ENCODE assay signal across 17 cellular contexts in genomic region chr12:92535961-92536360, GRCh38.
DNase-seq lines count a peak whose midpoint lies in the region; ATAC-seq, FAIRE-seq and TF ChIP-seq lines count a peak whose summit lies in the region.
"Had no signal": no experiment of that assay in that cellular context is flagged by ENCODE, and none has a peak within 500 bp of the region (broad histone marks: within the 10 kb centered on the region; RNA-seq: fewer than 3 reads in every experiment).

No MANE protein-coding gene starts in this region.

- intact Hi-C loops in spleen (cut with DNase I; ENCODE audit: low total_unique reads) (no loop called here), HepG2 (cut with micrococcal nuclease; ENCODE audit: unreplicated experiment) (no loop called here)

- peak overlapping the region; percentile 6 for H3K27ac Mint-ChIP-seq in activated naive CD8-positive, alpha-beta T cell treated with anti-CD3 and anti-CD28 coated beads, Interleukin-2, amount 10 ng/mL, durations not matched to agents 7 days and 5 days
- no peak overlapping the region for H3K27ac Mint-ChIP-seq in activated naive CD8-positive, alpha-beta T cell treated with anti-CD3 and anti-CD28 coated beads for 36 hours
- peak overlapping the region; percentile 30 for H3K27ac Mint-ChIP-seq in mesothelial cell of epicardium
- H3K27ac Mint-ChIP-seq in stimulated activated memory B cell treated with anti-CD40 and anti-IgM and Interleukin-4, amounts not matched to agents 10 μg/mL and 1 μg/mL and 100 μg/mL, for 72 hours: peak overlapping the region; percentile 71
- H3K27ac Mint-ChIP-seq: B cell had no signal

- H3K9ac ChIP-seq in HepG2 (ENCODE audit: insufficient read depth, low read depth, low read length): no peak overlapping the region

- TF ChIP-seq POLR2A in spleen (IDR thresholded peaks at IDR 0.05) (no peak), HepG2 (IDR thresholded peaks at IDR 0.05; ENCODE audit: insufficient read depth in 1 of 2, low read depth in 2 of 2, low read length in 2 of 2) (no peak)

- TF ChIP-seq CTCF in mesothelial cell of epicardium (IDR thresholded peaks at IDR 0.05; ENCODE audit: unreplicated experiment) (no peak), spleen (IDR thresholded peaks at IDR 0.05 in 8 of 11, conservative IDR thresholded peaks at IDR 0.05 in 3 of 11) (no peak), HepG2 (CRISPR knock-in tag; IDR thresholded peaks at IDR 0.05) (no peak)

- H3K9me3 ChIP-seq in spleen (no peaks in the 10 kb centered on the region), HepG2 (ENCODE audit: low read length) (no peaks in the 10 kb centered on the region)

- CTCF ChIA-PET in HepG2 (lab: Yijun Ruan, JAX; ENCODE audit: low intra/inter-chr PET ratio, low total read pairs): no interaction called here

- H3K4me3 Mint-ChIP-seq in activated naive CD8-positive, alpha-beta T cell treated with anti-CD3 and anti-CD28 coated beads, Interleukin-2, amount 10 ng/mL, durations not matched to agents 7 days and 5 days: no peak overlapping the region
- no peak overlapping the region for H3K4me3 Mint-ChIP-seq in activated naive CD8-positive, alpha-beta T cell treated with anti-CD3 and anti-CD28 coated beads for 36 hours
- no peak overlapping the region for H3K4me3 Mint-ChIP-seq in mesothelial cell of epicardium
- H3K4me3 Mint-ChIP-seq in stimulated activated memory B cell treated with anti-CD40 and anti-IgM and Interleukin-4, amounts not matched to agents 10 μg/mL and 1 μg/mL and 100 μg/mL, for 72 hours: no peak overlapping the region
- H3K4me3 Mint-ChIP-seq: B cell; CD4-positive, alpha-beta memory T cell had no signal

- no peak overlapping the region for H2AFZ ChIP-seq in HepG2 (ENCODE audit: low read length)

- TF ChIP-seq RAD21 in HepG2 (CRISPR knock-in tag; IDR thresholded peaks at IDR 0.05): no peak

- H3K9me3 Mint-ChIP-seq in activated naive CD8-positive, alpha-beta T cell treated with anti-CD3 and anti-CD28 coated beads, Interleukin-2, amount 10 ng/mL, durations not matched to agents 7 days and 5 days: peaks cover 7% of the 10 kb centered on the region
- H3K9me3 Mint-ChIP-seq in activated naive CD8-positive, alpha-beta T cell treated with anti-CD3 and anti-CD28 coated beads for 36 hours: peaks cover 9% of the 10 kb centered on the region
- peaks cover 4% of the 10 kb centered on the region for H3K9me3 Mint-ChIP-seq in mesothelial cell of epicardium
- H3K9me3 Mint-ChIP-seq in stimulated activated memory B cell treated with anti-CD40 and anti-IgM and Interleukin-4, amounts not matched to agents 10 μg/mL and 1 μg/mL and 100 μg/mL, for 72 hours: no peaks in the 10 kb centered on the region

- H3K27ac ChIP-seq in spleen (no peak overlapping the region), HepG2 (ENCODE audit: extremely low read length, insufficient read depth, low read length) (no peak overlapping the region)

- no TSS peak for BruUV-seq in HepG2 (replicated peaks; lab: Mats Ljungman, UMichigan)

- H4K20me1 ChIP-seq in HepG2 (ENCODE audit: insufficient read depth, low read length): no peaks in the 10 kb centered on the region

- 88 to 95% (median 92%) methylated on average over 3 of the region's 3 CpGs for WGBS in spleen, 5 donors
- WGBS in HepG2 (ENCODE audit: low lambda C conversion rate): 50% methylated on average over 3 of the region's 3 CpGs

- no peaks in the 10 kb centered on the region for H3K27me3 ChIP-seq in spleen (replicated peaks in 1 of 7)
- no peaks in the 10 kb centered on the region for H3K27me3 ChIP-seq in HepG2 (ENCODE audit: control insufficient read depth in 1 of 2, insufficient read depth in 2 of 2, low read length in 2 of 2)

- no peak for DNase-seq in activated naive CD8-positive, alpha-beta T cell treated with anti-CD3 and anti-CD28 coated beads, Interleukin-2, amount 10 ng/mL, durations not matched to agents 7 days and 5 days
- DNase-seq in activated naive CD8-positive, alpha-beta T cell treated with anti-CD3 and anti-CD28 coated beads for 36 hours: no peak
- DNase-seq in UCSD-AML1 (lab: John Stamatoyannopoulos, UW; ENCODE audit: unreplicated experiment) (peak; percentile 27), mesothelial cell of epicardium (ENCODE audit: low spot score in 2 of 2, unreplicated experiment in 2 of 2) (no peak), NCI-H226 (no peak), spleen (no peak), HepG2 (ENCODE audit: low spot score) (no peak)
- DNase-seq: CD4-positive, alpha-beta memory T cell; DMS53; GOT3; NCI-H1105; NCI-H2081; NCI-H774 had no signal

- FAIRE-seq in HepG2 (lab: Jason Lieb, UNC): no peak
- FAIRE-seq: K562 had no signal

- no peak for TF ChIP-seq EP300 in HepG2 (IDR thresholded peaks at IDR 0.05; ENCODE audit: low read depth in 2 of 2, low read length in 2 of 2)
- TF ChIP-seq EP300 in HepG2 (CRISPR knock-in tag; IDR thresholded peaks at IDR 0.05; ENCODE audit: borderline replicate concordance): no peak

- peaks cover 27% of the 10 kb centered on the region for H3K36me3 Mint-ChIP-seq in activated naive CD8-positive, alpha-beta T cell treated with anti-CD3 and anti-CD28 coated beads, Interleukin-2, amount 10 ng/mL, durations not matched to agents 7 days and 5 days
- H3K36me3 Mint-ChIP-seq in activated naive CD8-positive, alpha-beta T cell treated with anti-CD3 and anti-CD28 coated beads for 36 hours: peaks cover 17% of the 10 kb centered on the region
- H3K36me3 Mint-ChIP-seq in mesothelial cell of epicardium: no peaks in the 10 kb centered on the region
- no peaks in the 10 kb centered on the region for H3K36me3 Mint-ChIP-seq in stimulated activated memory B cell treated with anti-CD40 and anti-IgM and Interleukin-4, amounts not matched to agents 10 μg/mL and 1 μg/mL and 100 μg/mL, for 72 hours
- H3K36me3 Mint-ChIP-seq: CD4-positive, alpha-beta memory T cell had no signal

- no peak overlapping the region for H3K4me3 ChIP-seq in spleen
- no peak overlapping the region for H3K4me3 ChIP-seq in HepG2 (replicated peaks in 1 of 3; ENCODE audit: insufficient read depth in 1 of 3, low read depth in 2 of 3, low read length in 3 of 3)
- H3K4me3 ChIP-seq: K562 had no signal

- H3K27me3 Mint-ChIP-seq in activated naive CD8-positive, alpha-beta T cell treated with anti-CD3 and anti-CD28 coated beads, Interleukin-2, amount 10 ng/mL, durations not matched to agents 7 days and 5 days: no peaks in the 10 kb centered on the region
- no peaks in the 10 kb centered on the region for H3K27me3 Mint-ChIP-seq in activated naive CD8-positive, alpha-beta T cell treated with anti-CD3 and anti-CD28 coated beads for 36 hours
- no peaks in the 10 kb centered on the region for H3K27me3 Mint-ChIP-seq in mesothelial cell of epicardium (ENCODE audit: low read depth)
- no peaks in the 10 kb centered on the region for H3K27me3 Mint-ChIP-seq in stimulated activated memory B cell treated with anti-CD40 and anti-IgM and Interleukin-4, amounts not matched to agents 10 μg/mL and 1 μg/mL and 100 μg/mL, for 72 hours
- H3K27me3 Mint-ChIP-seq: B cell; CD4-positive, alpha-beta memory T cell had no signal

- H3K79me2 ChIP-seq in HepG2 (ENCODE audit: insufficient read depth, low read length): no peaks in the 10 kb centered on the region

- POLR2A ChIA-PET in activated naive CD8-positive, alpha-beta T cell treated with anti-CD3 and anti-CD28 coated beads, Interleukin-2, amount 10 ng/mL, durations not matched to agents 7 days and 5 days (lab: Charles Lee): no interaction called here
- POLR2A ChIA-PET in HepG2 (lab: Yijun Ruan, JAX): no interaction called here

- no peaks in the 10 kb centered on the region for H3K36me3 ChIP-seq in spleen
- H3K36me3 ChIP-seq in HepG2 (replicated peaks in 1 of 2; ENCODE audit: control insufficient read depth in 1 of 2, insufficient read depth in 2 of 2, low read length in 2 of 2): no peaks in the 10 kb centered on the region

- no peak overlapping the region for H3K4me2 ChIP-seq in HepG2 (ENCODE audit: low read depth, low read length)

- H3K4me1 ChIP-seq in spleen: peaks cover 9 to 42% (median 27%) of the 10 kb centered on the region in 6 donors
- H3K4me1 ChIP-seq in HepG2 (ENCODE audit: insufficient read depth, low read length): no peaks in the 10 kb centered on the region

- ATAC-seq in activated naive CD8-positive, alpha-beta T cell treated with anti-CD3 and anti-CD28 coated beads, Interleukin-2, amount 10 ng/mL, durations not matched to agents 7 days and 5 days (ENCODE audit: low read depth): no peak
- ATAC-seq in stimulated activated memory B cell treated with anti-CD40 and anti-IgM and Interleukin-4, amounts not matched to agents 10 μg/mL and 1 μg/mL and 100 μg/mL, for 72 hours: no peak
- ATAC-seq in HepG2: no peak
- ATAC-seq: K562, Right ventricle myocardium inferior had no signal

- H3K4me1 Mint-ChIP-seq in activated naive CD8-positive, alpha-beta T cell treated with anti-CD3 and anti-CD28 coated beads, Interleukin-2, amount 10 ng/mL, durations not matched to agents 7 days and 5 days: peaks cover 41% of the 10 kb centered on the region
- peaks cover 39% of the 10 kb centered on the region for H3K4me1 Mint-ChIP-seq in activated naive CD8-positive, alpha-beta T cell treated with anti-CD3 and anti-CD28 coated beads for 36 hours
- H3K4me1 Mint-ChIP-seq in mesothelial cell of epicardium: peaks cover 37% of the 10 kb centered on the region
- peaks cover 62% of the 10 kb centered on the region for H3K4me1 Mint-ChIP-seq in stimulated activated memory B cell treated with anti-CD40 and anti-IgM and Interleukin-4, amounts not matched to agents 10 μg/mL and 1 μg/mL and 100 μg/mL, for 72 hours

- in situ Hi-C loops in HepG2 (cut with HindIII; ENCODE audit: extremely low pct_ligation_motif_present, low pct_unique_long_range_greater_than_20kb): no loop called here

TF ChIP-seq in HepG2, 621 proteins besides CTCF, POLR2A, EP300 and RAD21 (continues in another document):
- TF ChIP-seq ZEB1 (IDR thresholded peaks at IDR 0.05; ENCODE audit: insufficient replicate concordance, low read depth) (no peak), KLF13 (CRISPR knock-in tag; IDR thresholded peaks at IDR 0.05) (no peak), SRY (CRISPR knock-in tag; IDR thresholded peaks at IDR 0.05) (no peak), FOXA3 (CRISPR knock-in tag; IDR thresholded peaks at IDR 0.05) (no peak)
- TF ChIP-seq, protein P1, sequence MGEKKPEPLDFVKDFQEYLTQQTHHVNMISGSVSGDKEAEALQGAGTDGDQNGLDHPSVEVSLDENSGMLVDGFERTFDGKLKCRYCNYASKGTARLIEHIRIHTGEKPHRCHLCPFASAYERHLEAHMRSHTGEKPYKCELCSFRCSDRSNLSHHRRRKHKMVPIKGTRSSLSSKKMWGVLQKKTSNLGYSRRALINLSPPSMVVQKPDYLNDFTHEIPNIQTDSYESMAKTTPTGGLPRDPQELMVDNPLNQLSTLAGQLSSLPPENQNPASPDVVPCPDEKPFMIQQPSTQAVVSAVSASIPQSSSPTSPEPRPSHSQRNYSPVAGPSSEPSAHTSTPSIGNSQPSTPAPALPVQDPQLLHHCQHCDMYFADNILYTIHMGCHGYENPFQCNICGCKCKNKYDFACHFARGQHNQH (CRISPR knock-in tag; IDR thresholded peaks at IDR 0.05): no peak
- TF ChIP-seq, protein P2, sequence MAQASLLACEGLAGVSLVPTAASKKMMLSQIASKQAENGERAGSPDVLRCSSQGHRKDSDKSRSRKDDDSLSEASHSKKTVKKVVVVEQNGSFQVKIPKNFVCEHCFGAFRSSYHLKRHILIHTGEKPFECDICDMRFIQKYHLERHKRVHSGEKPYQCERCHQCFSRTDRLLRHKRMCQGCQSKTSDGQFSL (CRISPR knock-in tag; IDR thresholded peaks at IDR 0.05): no peak
